14 cellular contexts compared by ENCODE assay signal in genomic region chr15:77045985-77046384, GRCh38. TPM values are rescaled to one million over a fixed set of nuclear protein-coding genes. Genes with fewer than 3 reads are reported as not detected.
DNase-seq lines count a peak whose midpoint lies in the region; ATAC-seq and TF ChIP-seq lines count a peak whose summit lies in the region.
"Had no signal": no experiment of that assay in that cellular context is flagged by ENCODE, and none has a peak within 500 bp of the region (broad histone marks: within the 10 kb centered on the region; RNA-seq: fewer than 3 reads in every experiment).

No MANE protein-coding gene starts in this region.

- no peaks in the 10 kb centered on the region for H3K27me3 Mint-ChIP-seq in activated naive CD8-positive, alpha-beta T cell
- H3K27me3 Mint-ChIP-seq in activated naive CD8-positive, alpha-beta T cell treated with anti-CD3 and anti-CD28 coated beads, Interleukin-2, amount 50 U/mL, for 24 hours, result no peaks in the 10 kb centered on the region
- H3K27me3 Mint-ChIP-seq: CD4-positive, CD25-positive, alpha-beta regulatory T cell; CD8-positive, alpha-beta memory T cell had no signal

- DNase-seq in activated naive CD8-positive, alpha-beta T cell treated with anti-CD3 and anti-CD28 coated beads, Interleukin-2, amount 50 U/mL, for 24 hours, result no peak
- DNase-seq in foreskin melanocyte (peak; percentile 76), gastrocnemius medialis (no peak), ureter (ENCODE audit: low spot score) (no peak), kidney tubule cell (ENCODE audit: low spot score) (no peak)
- no peak for DNase-seq in activated effector memory CD4-positive, alpha-beta T cell treated with anti-CD3 and anti-CD28 coated beads, Interleukin-2, amount 50 U/mL, for 16 hours
- DNase-seq: BE2C; C1 segment of cervical spinal cord; Caco-2; CD4-positive, CD25-positive, alpha-beta regulatory T cell; CD8-positive, alpha-beta memory T cell; GM23248 had no signal

- no peak overlapping the region for H3K4me3 ChIP-seq in gastrocnemius medialis
- H3K4me3 ChIP-seq: GM23248, HAP-1 had no signal

- H3K9me3 ChIP-seq in gastrocnemius medialis, result no peaks in the 10 kb centered on the region
- H3K9me3 ChIP-seq: BE2C, Caco-2, HAP-1 had no signal

- intact Hi-C loops in gastrocnemius medialis (cut with DNase I; ENCODE audit: low total_unique reads), result no loop called here

- H3K9me3 Mint-ChIP-seq in activated naive CD8-positive, alpha-beta T cell (ENCODE audit: low read depth), result no peaks in the 10 kb centered on the region
- no peaks in the 10 kb centered on the region for H3K9me3 Mint-ChIP-seq in activated naive CD8-positive, alpha-beta T cell treated with anti-CD3 and anti-CD28 coated beads, Interleukin-2, amount 50 U/mL, for 24 hours

- H3K4me1 Mint-ChIP-seq in activated naive CD8-positive, alpha-beta T cell (ENCODE audit: low read depth), result peaks cover 4% of the 10 kb centered on the region
- peaks cover 2% of the 10 kb centered on the region for H3K4me1 Mint-ChIP-seq in activated naive CD8-positive, alpha-beta T cell treated with anti-CD3 and anti-CD28 coated beads, Interleukin-2, amount 50 U/mL, for 24 hours

- no peak for TF ChIP-seq CTCF in gastrocnemius medialis (IDR thresholded peaks at IDR 0.05 in 4 of 5, conservative IDR thresholded peaks at IDR 0.05 in 1 of 5)

- H3K27me3 ChIP-seq in gastrocnemius medialis, result no peaks in the 10 kb centered on the region
- H3K27me3 ChIP-seq: BE2C had no signal

- in situ Hi-C loops in gastrocnemius medialis (cut with MboI; ENCODE audit: low sequenced_read_pairs in 4 of 4), result no loop called here

- H3K36me3 ChIP-seq in gastrocnemius medialis, result peaks cover 0 to 34% of the 10 kb centered on the region in 2 donors

- H3K4me3 Mint-ChIP-seq in activated naive CD8-positive, alpha-beta T cell, result no peak overlapping the region
- no peak overlapping the region for H3K4me3 Mint-ChIP-seq in activated naive CD8-positive, alpha-beta T cell treated with anti-CD3 and anti-CD28 coated beads, Interleukin-2, amount 50 U/mL, for 24 hours
- H3K4me3 Mint-ChIP-seq: CD4-positive, CD25-positive, alpha-beta regulatory T cell; CD8-positive, alpha-beta memory T cell had no signal

- H3K4me1 ChIP-seq in gastrocnemius medialis, result peaks cover 8 to 26% of the 10 kb centered on the region in 2 donors
- H3K4me1 ChIP-seq: BE2C, Caco-2, HAP-1 had no signal

- peak overlapping the region; percentile 13 for H3K27ac Mint-ChIP-seq in activated naive CD8-positive, alpha-beta T cell
- no peak overlapping the region for H3K27ac Mint-ChIP-seq in activated naive CD8-positive, alpha-beta T cell treated with anti-CD3 and anti-CD28 coated beads, Interleukin-2, amount 50 U/mL, for 24 hours

- no peak for ATAC-seq in activated naive CD8-positive, alpha-beta T cell treated with anti-CD3 and anti-CD28 coated beads, Interleukin-2, amount 50 U/mL, for 24 hours
- no peak for ATAC-seq in gastrocnemius medialis

- peak overlapping the region in 3 of 4 donors; percentile 6 to 67 (median 64) for H3K27ac ChIP-seq in gastrocnemius medialis
- H3K27ac ChIP-seq: GM23248 had no signal

- peaks cover 12% of the 10 kb centered on the region for H3K36me3 Mint-ChIP-seq in activated naive CD8-positive, alpha-beta T cell
- peaks cover 46% of the 10 kb centered on the region for H3K36me3 Mint-ChIP-seq in activated naive CD8-positive, alpha-beta T cell treated with anti-CD3 and anti-CD28 coated beads, Interleukin-2, amount 50 U/mL, for 24 hours (ENCODE audit: low read depth)

- TF ChIP-seq POLR2A in gastrocnemius medialis (IDR thresholded peaks at IDR 0.05), result no peak

RNA-seq across cellular contexts. Expression of gene TSPAN3, which starts 24.9 kb away (rescaled TPM):
- total RNA-seq in gastrocnemius medialis (100 to 1,000 TPM; 229 to 361 (median 341) TPM), ureter (166 TPM)

RNA-seq across cellular contexts. Expression of gene PSTPIP1, which starts 51.1 kb away (rescaled TPM):
- total RNA-seq in gastrocnemius medialis (1 to 10 TPM in 2 of 4 donors, under 1 TPM in 1, not detected in 1; 0.76 to 5.2 (median 3.1) TPM), ureter (12.3 TPM)
- total RNA-seq: Caco-2, GM23248 had no signal
